ENCODE assay signal across 9 cellular contexts in genomic region chr10:116287906-116288501, GRCh38. TPM values are rescaled to one million over a fixed set of nuclear protein-coding genes. Genes with fewer than 3 reads are reported as not detected.
DNase-seq lines count a peak whose midpoint lies in the region; ATAC-seq, FAIRE-seq and TF ChIP-seq lines count a peak whose summit lies in the region.
"Had no signal": no experiment of that assay in that cellular context is flagged by ENCODE, and none has a peak within 500 bp of the region (broad histone marks: within the 10 kb centered on the region; RNA-seq: fewer than 3 reads in every experiment).

No MANE protein-coding gene starts in this region.

- H3K4me3 ChIP-seq in A549 = no peak overlapping the region
- no peak overlapping the region for H3K4me3 ChIP-seq in CD4-positive, alpha-beta memory T cell (ENCODE audit: low read length in 2 of 2)
- no peak overlapping the region for H3K4me3 ChIP-seq in CD8-positive, alpha-beta T cell (ENCODE audit: low read depth, low read length)

- no peak for TF ChIP-seq EP300 in A549 (IDR thresholded peaks at IDR 0.05)

- WGBS in A549 (ENCODE audit: missing lambda C conversion rate) = 14% methylated on average over 1 of the region's 1 CpG

- H3K4me1 ChIP-seq in A549 = no peaks in the 10 kb centered on the region
- no peaks in the 10 kb centered on the region for H3K4me1 ChIP-seq in CD4-positive, alpha-beta memory T cell (ENCODE audit: insufficient read depth, low read length)
- H3K4me1 ChIP-seq in CD8-positive, alpha-beta T cell (ENCODE audit: insufficient read depth, low read length) = no peaks in the 10 kb centered on the region

- no peaks in the 10 kb centered on the region for H3K36me3 Mint-ChIP-seq in brain
- H3K36me3 Mint-ChIP-seq in CD4-positive, alpha-beta memory T cell = no peaks in the 10 kb centered on the region
- no peaks in the 10 kb centered on the region for H3K36me3 Mint-ChIP-seq in CD8-positive, alpha-beta T cell
- H3K36me3 Mint-ChIP-seq: activated naive CD8-positive, alpha-beta T cell had no signal

- ATAC-seq in A549 (peak; percentile 54 to 75; a peak in 3 of 6 replicates), GM18498 (IDR thresholded peaks at IDR 0.05; ENCODE audit: unreplicated experiment) (peak; percentile 53)
- no peak for ATAC-seq in CD8-positive, alpha-beta T cell

- no peak overlapping the region for H3K4me3 Mint-ChIP-seq in brain
- no peak overlapping the region for H3K4me3 Mint-ChIP-seq in CD4-positive, alpha-beta memory T cell
- H3K4me3 Mint-ChIP-seq in CD8-positive, alpha-beta T cell = no peak overlapping the region
- H3K4me3 Mint-ChIP-seq: activated naive CD8-positive, alpha-beta T cell had no signal

- CTCF ChIA-PET in A549 (lab: Yijun Ruan, JAX) = interaction anchor here (0.6 to 3.5 kb wide), 26 partner anchors 11 to 1118 kb away, joined by 3 to 28 read pairs (median 4); partner anchors contain the start of gene GFRA1
- CTCF ChIA-PET in CD4-positive, alpha-beta memory T cell (lab: Charles Lee; ENCODE audit: partially characterized antibody) = no interaction called here
- CTCF ChIA-PET in CD8-positive, alpha-beta T cell (lab: Charles Lee) = interaction anchor here (1.2 kb wide), 1 partner anchor 8 kb away, joined by 3 read pairs; no protein-coding TSS in a partner anchor

- peaks cover 3% of the 10 kb centered on the region for H3K4me1 Mint-ChIP-seq in brain
- no peaks in the 10 kb centered on the region for H3K4me1 Mint-ChIP-seq in CD4-positive, alpha-beta memory T cell
- no peaks in the 10 kb centered on the region for H3K4me1 Mint-ChIP-seq in CD8-positive, alpha-beta T cell (ENCODE audit: low read depth)

- H3K36me3 ChIP-seq in CD4-positive, alpha-beta memory T cell (ENCODE audit: insufficient read depth, low read length) = no peaks in the 10 kb centered on the region
- no peaks in the 10 kb centered on the region for H3K36me3 ChIP-seq in CD8-positive, alpha-beta T cell (ENCODE audit: insufficient read depth, low read length)

- POLR2A ChIA-PET in A549 (lab: Yijun Ruan, JAX) = interaction anchor here (0.6 kb wide), 1 partner anchor 660 kb away, joined by 5 read pairs; no protein-coding TSS in a partner anchor
- POLR2A ChIA-PET in CD4-positive, alpha-beta memory T cell (lab: Charles Lee; ENCODE audit: partially characterized antibody) = no interaction called here
- POLR2A ChIA-PET in CD8-positive, alpha-beta T cell (lab: Charles Lee) = no interaction called here

- DNase-seq in A549 (ENCODE audit: low read depth in 1 of 2, low spot score in 1 of 2) = peak; percentile 14 to 50
- peak; percentile 19 for DNase-seq in NCI-H2227 (lab: John Stamatoyannopoulos, UW; ENCODE audit: unreplicated experiment)
- peak; percentile 63 for DNase-seq in kidney tubule cell (ENCODE audit: low spot score)
- no peak for DNase-seq in CD4-positive, alpha-beta memory T cell
- DNase-seq in ecto neural progenitor cell (ENCODE audit: low spot score) = no peak
- no peak for DNase-seq in CD8-positive, alpha-beta T cell

- no peak overlapping the region for H3K27ac Mint-ChIP-seq in brain
- H3K27ac Mint-ChIP-seq in CD4-positive, alpha-beta memory T cell = no peak overlapping the region
- no peak overlapping the region for H3K27ac Mint-ChIP-seq in CD8-positive, alpha-beta T cell
- H3K27ac Mint-ChIP-seq: activated naive CD8-positive, alpha-beta T cell had no signal

- H3K27me3 ChIP-seq in CD4-positive, alpha-beta memory T cell (ENCODE audit: insufficient read depth, low read length) = no peaks in the 10 kb centered on the region
- no peaks in the 10 kb centered on the region for H3K27me3 ChIP-seq in CD8-positive, alpha-beta T cell (ENCODE audit: insufficient read depth, low read length)

- H3K9me3 ChIP-seq in A549 = no peaks in the 10 kb centered on the region
- H3K9me3 ChIP-seq in CD4-positive, alpha-beta memory T cell (ENCODE audit: control insufficient read depth in 1 of 2, low read length in 2 of 2) = no peaks in the 10 kb centered on the region
- no peaks in the 10 kb centered on the region for H3K9me3 ChIP-seq in CD8-positive, alpha-beta T cell (ENCODE audit: low read length)

- peaks cover 36% of the 10 kb centered on the region for H3K27me3 Mint-ChIP-seq in brain
- H3K27me3 Mint-ChIP-seq in CD4-positive, alpha-beta memory T cell = peaks cover 0 to 3% of the 10 kb centered on the region in 2 donors
- peaks cover 5% of the 10 kb centered on the region for H3K27me3 Mint-ChIP-seq in CD8-positive, alpha-beta T cell (ENCODE audit: low read depth)

- FAIRE-seq in A549 (lab: Jason Lieb, UNC) = no peak

- no peak overlapping the region for H3K27ac ChIP-seq in A549
- no peak overlapping the region for H3K27ac ChIP-seq in CD4-positive, alpha-beta memory T cell (ENCODE audit: low read depth, low read length)
- no peak overlapping the region for H3K27ac ChIP-seq in CD8-positive, alpha-beta T cell (ENCODE audit: low read depth, low read length)

- H3K9me3 Mint-ChIP-seq in brain = peaks cover 0 to 5% (median 0%) of the 10 kb centered on the region in 5 experiments
- H3K9me3 Mint-ChIP-seq in CD4-positive, alpha-beta memory T cell = peaks cover 0 to 4% (median under 1%) of the 10 kb centered on the region in 8 donors
- no peaks in the 10 kb centered on the region for H3K9me3 Mint-ChIP-seq in CD8-positive, alpha-beta T cell

- intact Hi-C loops in CD4-positive, alpha-beta memory T cell (cut with micrococcal nuclease) = no loop called here
- intact Hi-C loops in CD8-positive, alpha-beta T cell (cut with DNase I, micrococcal nuclease) = loop anchor here (5.0 to 10.0 kb wide), 4 partner anchors 491 to 1116 kb away; no protein-coding TSS in a partner anchor

- no peak for TF ChIP-seq POLR2A in A549 (IDR thresholded peaks at IDR 0.05; ENCODE audit: low read length)

- H3K4me2 ChIP-seq in A549 = no peak overlapping the region

- peak; percentile 86 for TF ChIP-seq CTCF in A549 (IDR thresholded peaks at IDR 0.05)
- peak; percentile 89 to 94 for TF ChIP-seq CTCF in brain (conservative IDR thresholded peaks at IDR 0.05)
- TF ChIP-seq CTCF in CD8-positive, alpha-beta T cell (IDR thresholded peaks at IDR 0.05) = no peak

- TF ChIP-seq RAD21 in A549 (conservative IDR thresholded peaks at IDR 0.05 in 1 of 2, IDR thresholded peaks at IDR 0.05 in 1 of 2) = peak; percentile 88

TF ChIP-seq in A549, 52 proteins besides CTCF, POLR2A, EP300 and RAD21:
- peak; percentile 84 for TF ChIP-seq SMC3 (IDR thresholded peaks at IDR 0.05)
- no peak for TF ChIP-seq PBX3 (IDR thresholded peaks at IDR 0.05)
- no peak for TF ChIP-seq USF2 (IDR thresholded peaks at IDR 0.05)
- no peak for TF ChIP-seq EHF (CRISPR knock-in tag; IDR thresholded peaks at IDR 0.05)

RNA-seq across cellular contexts. Expression of gene GFRA1, which starts 15.0 kb away (rescaled TPM):
- polyA plus RNA-seq in A549 (2011; rRNA removed) (4.0 and 4.2 TPM in 2 replicates), A549 (2017; fragmentation: RNase III; extraction: RNeasy Plus Mini Kit Qiagen cat#74134 plus additional on column Dnase treatment) (9.5 to 15.2 TPM (median 13.2 TPM) in 3 replicates), brain (ENCODE audit: insufficient read depth, low read depth, low replicate concordance) (1.6 TPM)
- polyA plus RNA-seq in A549 (2012; cell fraction: cytosol; rRNA removed) = 3.9 and 4.9 TPM in 2 replicates
- 8.1 and 9.1 TPM in 2 replicates for polyA plus RNA-seq in A549 (2012; cell fraction: nucleus; rRNA removed)
- polyA minus RNA-seq in A549 (2011; rRNA and poly(A)+ RNA removed) = 4.7 and 6.2 TPM in 2 replicates
- total RNA-seq in CD4-positive, alpha-beta memory T cell = not detected
- polyA plus RNA-seq in CD4-positive, alpha-beta memory T cell = not detected
- not detected for total RNA-seq in CD8-positive, alpha-beta T cell

RNA-seq across cellular contexts. Expression of gene CCDC172, which starts 36.2 kb away (rescaled TPM):
- not detected in 2 replicates for polyA plus RNA-seq in A549 (2011; rRNA removed)
- not detected in 2 replicates for polyA plus RNA-seq in A549 (2012; cell fraction: cytosol; rRNA removed)
- polyA plus RNA-seq in A549 (2012; cell fraction: nucleus; rRNA removed) = not detected in 2 replicates
- polyA plus RNA-seq in A549 (2017; fragmentation: RNase III; extraction: RNeasy Plus Mini Kit Qiagen cat#74134 plus additional on column Dnase treatment) = not detected in 3 replicates
- not detected in 2 replicates for polyA minus RNA-seq in A549 (2011; rRNA and poly(A)+ RNA removed)
- not detected for polyA plus RNA-seq in brain (ENCODE audit: insufficient read depth, low read depth, low replicate concordance)
- not detected for total RNA-seq in CD4-positive, alpha-beta memory T cell
- not detected for polyA plus RNA-seq in CD4-positive, alpha-beta memory T cell
- not detected for total RNA-seq in CD8-positive, alpha-beta T cell

Comparison
In these comparisons a context has a peak if more than half of its experiments do, and no peak if none do; other contexts are left out.
1. DNase-seq: peak in A549 (2 of 2), NCI-H2227 (single experiment) and kidney tubule cell (single experiment); none in CD4-positive, alpha-beta memory T cell (0 of 5), ecto neural progenitor cell (single experiment) and CD8-positive, alpha-beta T cell (0 of 7).